In the genomic region with DNA sequence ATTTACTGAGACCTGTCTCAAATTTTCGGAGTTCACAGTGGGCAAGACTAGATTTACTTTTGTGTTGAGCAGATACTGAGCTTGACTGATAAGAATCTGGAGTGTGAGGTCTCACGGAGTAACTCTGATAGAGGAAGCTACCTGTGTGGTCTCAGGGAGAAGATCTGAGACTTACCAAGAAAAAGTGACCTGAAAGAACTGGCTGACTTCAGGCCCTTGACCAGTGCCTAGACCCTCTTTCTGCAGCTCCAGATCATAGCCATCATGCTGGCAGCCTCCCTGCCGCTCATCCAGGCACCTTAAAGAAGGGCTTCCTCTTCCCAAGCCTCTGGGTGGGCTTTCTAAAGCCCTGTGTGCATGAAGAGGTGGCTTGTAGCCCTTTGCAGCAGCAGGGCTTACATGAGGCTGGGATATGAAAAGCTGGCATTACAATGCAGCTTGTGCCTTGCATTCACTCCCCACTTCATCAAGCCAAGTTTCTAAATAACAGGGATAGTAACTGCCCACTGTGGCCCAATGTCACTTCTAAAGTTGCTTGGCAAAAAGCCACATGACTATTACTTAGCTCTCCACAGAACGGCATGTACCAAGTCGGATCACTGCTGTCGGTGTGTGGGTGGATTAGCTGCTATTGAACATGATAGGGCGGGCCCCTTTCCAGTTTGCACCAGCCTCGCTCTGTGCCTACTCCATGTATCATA, we compare ENCODE assay signal across 8 cellular contexts.
DNase-seq lines count a peak whose midpoint lies in the region; ATAC-seq and TF ChIP-seq lines count a peak whose summit lies in the region.
"Not testable (repeated sequence)": the region's sequence is repeated elsewhere in the genome, so short reads cannot be mapped to it uniquely, and the experiment has no call there.

No MANE protein-coding gene starts in this region.

- in situ Hi-C loops in Panc1 (cut with HindIII; ENCODE audit: low pct_unique_long_range_greater_than_20kb, low sequenced_read_pairs), result not testable (repeated sequence)

- ATAC-seq in Panc1, result peak; percentile 58; the same call in 1 of the 2 replicates
- peak; percentile 71 for ATAC-seq in activated CD8-positive, alpha-beta T cell treated with anti-CD3 and anti-CD28 coated beads for 36 hours
- peak; percentile 68 for ATAC-seq in activated naive CD8-positive, alpha-beta T cell treated with anti-CD3 and anti-CD28 coated beads, Interleukin-2, amount 50 U/mL, for 24 hours
- peak; percentile 94 for ATAC-seq in Right ventricle myocardium inferior
- peak; percentile 91 for ATAC-seq in left colon
- ATAC-seq in naive thymus-derived CD4-positive, alpha-beta T cell, result peak; percentile 60
- peak; percentile 27 for ATAC-seq in stimulated activated memory B cell treated with anti-CD40 and anti-IgM and Interleukin-4, amounts not matched to agents 10 μg/mL and 1 μg/mL and 100 μg/mL, for 72 hours
- ATAC-seq in aorta (ENCODE audit: low FRiP score), result peak; percentile 92

- not testable (repeated sequence) for H3K9me3 Mint-ChIP-seq in activated CD8-positive, alpha-beta T cell treated with anti-CD3 and anti-CD28 coated beads for 36 hours; activated naive CD8-positive, alpha-beta T cell treated with anti-CD3 and anti-CD28 coated beads, Interleukin-2, amount 50 U/mL, for 24 hours; naive thymus-derived CD4-positive, alpha-beta T cell; stimulated activated memory B cell treated with anti-CD40 and anti-IgM and Interleukin-4, amounts not matched to agents 10 μg/mL and 1 μg/mL and 100 μg/mL, for 72 hours

- not testable (repeated sequence) for H3K36me3 ChIP-seq in Panc1 (ENCODE audit: control insufficient read depth, insufficient read depth, low read length); naive thymus-derived CD4-positive, alpha-beta T cell (ENCODE audit: control insufficient read depth in 2 of 3, insufficient read depth in 3 of 3, low read length in 3 of 3); aorta (ENCODE audit: control insufficient read depth in 1 of 2, insufficient read depth in 2 of 2, low read length in 1 of 2)

- not testable (repeated sequence) for H3K36me3 Mint-ChIP-seq in activated CD8-positive, alpha-beta T cell treated with anti-CD3 and anti-CD28 coated beads for 36 hours (ENCODE audit: low read depth); activated naive CD8-positive, alpha-beta T cell treated with anti-CD3 and anti-CD28 coated beads, Interleukin-2, amount 50 U/mL, for 24 hours (ENCODE audit: low read depth); naive thymus-derived CD4-positive, alpha-beta T cell; stimulated activated memory B cell treated with anti-CD40 and anti-IgM and Interleukin-4, amounts not matched to agents 10 μg/mL and 1 μg/mL and 100 μg/mL, for 72 hours

- BruUV-seq in Panc1 (replicated peaks; lab: Mats Ljungman, UMichigan), result not testable (repeated sequence)

- not testable (repeated sequence) for H3K4me1 ChIP-seq in Panc1 (ENCODE audit: control insufficient read depth, insufficient read depth, low read length); naive thymus-derived CD4-positive, alpha-beta T cell (ENCODE audit: control insufficient read depth in 2 of 2, insufficient read depth in 2 of 2, low read length in 2 of 2); aorta (ENCODE audit: control insufficient read depth in 1 of 2, insufficient read depth in 2 of 2, low read length in 2 of 2)

- H3K4me3 Mint-ChIP-seq in activated CD8-positive, alpha-beta T cell treated with anti-CD3 and anti-CD28 coated beads for 36 hours; activated naive CD8-positive, alpha-beta T cell treated with anti-CD3 and anti-CD28 coated beads, Interleukin-2, amount 50 U/mL, for 24 hours; naive thymus-derived CD4-positive, alpha-beta T cell; stimulated activated memory B cell treated with anti-CD40 and anti-IgM and Interleukin-4, amounts not matched to agents 10 μg/mL and 1 μg/mL and 100 μg/mL, for 72 hours: not testable (repeated sequence)

- not testable (repeated sequence) for H3K4me3 ChIP-seq in Panc1 (ENCODE audit: low read depth in 2 of 2, low read length in 2 of 2); naive thymus-derived CD4-positive, alpha-beta T cell (ENCODE audit: low read length); aorta (ENCODE audit: low read length in 2 of 2)

- intact Hi-C loops in Panc1 (cut with micrococcal nuclease; ENCODE audit: unreplicated experiment); activated CD8-positive, alpha-beta T cell treated with anti-CD3 and anti-CD28 coated beads for 36 hours (cut with micrococcal nuclease); Right ventricle myocardium inferior (cut with DNase I); left colon (cut with DNase I, micrococcal nuclease); naive thymus-derived CD4-positive, alpha-beta T cell (cut with micrococcal nuclease); aorta (cut with DNase I): not testable (repeated sequence)

- CTCF ChIA-PET in Panc1 (lab: Charles Lee); activated CD8-positive, alpha-beta T cell treated with anti-CD3 and anti-CD28 coated beads for 36 hours (lab: Charles Lee); naive thymus-derived CD4-positive, alpha-beta T cell (lab: Charles Lee): not testable (repeated sequence)

- not testable (repeated sequence) for H3K4me1 Mint-ChIP-seq in activated CD8-positive, alpha-beta T cell treated with anti-CD3 and anti-CD28 coated beads for 36 hours (ENCODE audit: low read depth); activated naive CD8-positive, alpha-beta T cell treated with anti-CD3 and anti-CD28 coated beads, Interleukin-2, amount 50 U/mL, for 24 hours; naive thymus-derived CD4-positive, alpha-beta T cell; stimulated activated memory B cell treated with anti-CD40 and anti-IgM and Interleukin-4, amounts not matched to agents 10 μg/mL and 1 μg/mL and 100 μg/mL, for 72 hours

- DNase-seq in Panc1 (ENCODE audit: low read depth, low spot score); activated CD8-positive, alpha-beta T cell treated with anti-CD3 and anti-CD28 coated beads for 36 hours; activated naive CD8-positive, alpha-beta T cell treated with anti-CD3 and anti-CD28 coated beads, Interleukin-2, amount 50 U/mL, for 24 hours; Right ventricle myocardium inferior (ENCODE audit: missing footprints); left colon; naive thymus-derived CD4-positive, alpha-beta T cell; aorta: not testable (repeated sequence)

- not testable (repeated sequence) for H3K27me3 Mint-ChIP-seq in activated CD8-positive, alpha-beta T cell treated with anti-CD3 and anti-CD28 coated beads for 36 hours; activated naive CD8-positive, alpha-beta T cell treated with anti-CD3 and anti-CD28 coated beads, Interleukin-2, amount 50 U/mL, for 24 hours; naive thymus-derived CD4-positive, alpha-beta T cell; stimulated activated memory B cell treated with anti-CD40 and anti-IgM and Interleukin-4, amounts not matched to agents 10 μg/mL and 1 μg/mL and 100 μg/mL, for 72 hours

- not testable (repeated sequence) for H3K9me3 ChIP-seq in Panc1 (ENCODE audit: control insufficient read depth, insufficient read depth, low read depth, low read length); naive thymus-derived CD4-positive, alpha-beta T cell (ENCODE audit: control insufficient read depth in 2 of 3, low read length in 3 of 3); aorta (ENCODE audit: control insufficient read depth, low read length)

- not testable (repeated sequence) for H3K27me3 ChIP-seq in Panc1 (ENCODE audit: control insufficient read depth, insufficient read depth, low read length); naive thymus-derived CD4-positive, alpha-beta T cell (ENCODE audit: control insufficient read depth in 2 of 2, insufficient read depth in 2 of 2, low read length in 2 of 2); aorta (ENCODE audit: control insufficient read depth in 1 of 2, insufficient read depth in 2 of 2, low read length in 1 of 2)

- not testable (repeated sequence) for TF ChIP-seq CTCF in Panc1 (IDR thresholded peaks at IDR 0.05); activated CD8-positive, alpha-beta T cell treated with anti-CD3 and anti-CD28 coated beads for 36 hours (IDR thresholded peaks at IDR 0.05)

- WGBS in aorta, 2 donors, result no CpG with 5 or more reads among the region's 8 CpGs

- H3K27ac Mint-ChIP-seq in activated CD8-positive, alpha-beta T cell treated with anti-CD3 and anti-CD28 coated beads for 36 hours; activated naive CD8-positive, alpha-beta T cell treated with anti-CD3 and anti-CD28 coated beads, Interleukin-2, amount 50 U/mL, for 24 hours; naive thymus-derived CD4-positive, alpha-beta T cell; stimulated activated memory B cell treated with anti-CD40 and anti-IgM and Interleukin-4, amounts not matched to agents 10 μg/mL and 1 μg/mL and 100 μg/mL, for 72 hours: not testable (repeated sequence)

- POLR2A ChIA-PET in Panc1 (lab: Charles Lee); activated CD8-positive, alpha-beta T cell treated with anti-CD3 and anti-CD28 coated beads for 36 hours (lab: Charles Lee); naive thymus-derived CD4-positive, alpha-beta T cell (lab: Charles Lee): not testable (repeated sequence)

- not testable (repeated sequence) for H3K27ac ChIP-seq in Panc1 (ENCODE audit: low read length); naive thymus-derived CD4-positive, alpha-beta T cell (ENCODE audit: low read depth, low read length); aorta (ENCODE audit: low read depth in 1 of 2, low read length in 2 of 2)

Comparison
In these comparisons a context has a peak if more than half of its experiments do, and no peak if none do; other contexts are left out.
1. ATAC-seq: peak in every context shown above with its lines; median percentile 94 in Right ventricle myocardium inferior; 92 in aorta; 91 in left colon; 71 in activated CD8-positive, alpha-beta T cell treated with anti-CD3 and anti-CD28 coated beads for 36 hours; 68 in activated naive CD8-positive, alpha-beta T cell treated with anti-CD3 and anti-CD28 coated beads, Interleukin-2, amount 50 U/mL, for 24 hours; 60 in naive thymus-derived CD4-positive, alpha-beta T cell; 58 in Panc1; 27 in stimulated activated memory B cell treated with anti-CD40 and anti-IgM and Interleukin-4, amounts not matched to agents 10 μg/mL and 1 μg/mL and 100 μg/mL, for 72 hours.